ENCODE assay signal across 9 cellular contexts in the genomic region with DNA sequence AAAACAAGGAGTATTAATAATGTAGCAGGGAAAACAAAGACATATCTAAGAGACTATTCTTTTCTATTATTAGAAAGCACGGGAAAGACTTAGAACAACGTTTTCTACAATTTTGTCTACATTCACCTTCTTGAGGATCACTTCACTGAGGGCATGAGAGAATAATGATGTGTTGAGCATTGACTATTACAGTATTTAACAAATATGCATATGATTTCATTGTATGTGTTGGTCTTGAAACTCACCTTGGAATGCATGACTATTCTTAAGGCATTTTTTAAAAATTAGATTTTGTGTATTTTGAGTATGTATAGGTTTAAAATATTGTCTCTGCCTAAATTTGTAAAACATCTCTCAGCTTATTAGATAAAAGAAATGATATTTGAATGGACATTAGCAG. TPM values are rescaled to one million over a fixed set of nuclear protein-coding genes. Genes with fewer than 3 reads are reported as not detected.
DNase-seq lines count a peak whose midpoint lies in the region; ATAC-seq and TF ChIP-seq lines count a peak whose summit lies in the region.
"Had no signal": no experiment of that assay in that cellular context is flagged by ENCODE, and none has a peak within 500 bp of the region (broad histone marks: within the 10 kb centered on the region; RNA-seq: fewer than 3 reads in every experiment).

No MANE protein-coding gene starts in this region.

- H3K9me3 ChIP-seq in right cardiac atrium (ENCODE audit: control insufficient read depth, low read length) (no peaks in the 10 kb centered on the region), right atrium auricular region (no peaks in the 10 kb centered on the region), vagina (no peaks in the 10 kb centered on the region)
- H3K9me3 ChIP-seq: thyroid gland had no signal

- H3K9me3 Mint-ChIP-seq in activated naive CD8-positive, alpha-beta T cell treated with anti-CD3 and anti-CD28 coated beads, Interleukin-2, amount 10 ng/mL, durations not matched to agents 7 days and 5 days = no peaks in the 10 kb centered on the region

- peak overlapping the region; percentile 89 for H3K4me3 ChIP-seq in right cardiac atrium (ENCODE audit: low read length)
- H3K4me3 ChIP-seq in right atrium auricular region = peak overlapping the region in 1 of 2 donors; percentile 89
- peak overlapping the region; percentile 84 to 88 for H3K4me3 ChIP-seq in vagina

- TF ChIP-seq CTCF in right atrium auricular region (IDR thresholded peaks at IDR 0.05) (no peak), vagina (IDR thresholded peaks at IDR 0.05) (no peak)

- intact Hi-C loops in right cardiac atrium (cut with DNase I) (no loop called here), vagina (cut with DNase I) (no loop called here)

- H3K36me3 ChIP-seq in right atrium auricular region = no peaks in the 10 kb centered on the region
- no peaks in the 10 kb centered on the region for H3K36me3 ChIP-seq in vagina
- H3K36me3 ChIP-seq: thyroid gland had no signal

- H3K27ac Mint-ChIP-seq in activated naive CD8-positive, alpha-beta T cell treated with anti-CD3 and anti-CD28 coated beads, Interleukin-2, amount 10 ng/mL, durations not matched to agents 7 days and 5 days = no peak overlapping the region

- H3K4me1 ChIP-seq in right cardiac atrium (ENCODE audit: control insufficient read depth, insufficient read depth, low read length) = no peaks in the 10 kb centered on the region
- peaks cover 0 to 5% of the 10 kb centered on the region in 2 donors for H3K4me1 ChIP-seq in right atrium auricular region
- peaks cover 15% of the 10 kb centered on the region for H3K4me1 ChIP-seq in vagina

- 26% methylated on average over 2 of the region's 2 CpGs for WGBS in right cardiac atrium

- ATAC-seq in right cardiac atrium (no peak), GM18870 (IDR thresholded peaks at IDR 0.05; ENCODE audit: unreplicated experiment) (no peak), HG03025 (IDR thresholded peaks at IDR 0.05; ENCODE audit: low FRiP score, unreplicated experiment) (no peak)
- no peak for ATAC-seq in activated naive CD8-positive, alpha-beta T cell treated with anti-CD3 and anti-CD28 coated beads, Interleukin-2, amount 10 ng/mL, durations not matched to agents 7 days and 5 days (ENCODE audit: low read depth)

- POLR2A ChIA-PET in activated naive CD8-positive, alpha-beta T cell treated with anti-CD3 and anti-CD28 coated beads, Interleukin-2, amount 10 ng/mL, durations not matched to agents 7 days and 5 days (lab: Charles Lee) = no interaction called here

- H3K36me3 Mint-ChIP-seq in activated naive CD8-positive, alpha-beta T cell treated with anti-CD3 and anti-CD28 coated beads, Interleukin-2, amount 10 ng/mL, durations not matched to agents 7 days and 5 days = no peaks in the 10 kb centered on the region

- H3K27ac ChIP-seq in right cardiac atrium (ENCODE audit: low read length) (no peak overlapping the region), right atrium auricular region (no peak overlapping the region), vagina (no peak overlapping the region)

- H3K27me3 ChIP-seq in right cardiac atrium (ENCODE audit: control insufficient read depth, insufficient read depth) (no peaks in the 10 kb centered on the region), right atrium auricular region (no peaks in the 10 kb centered on the region), vagina (no peaks in the 10 kb centered on the region)
- H3K27me3 ChIP-seq: thyroid gland had no signal

- peaks cover 17% of the 10 kb centered on the region for H3K4me1 Mint-ChIP-seq in activated naive CD8-positive, alpha-beta T cell treated with anti-CD3 and anti-CD28 coated beads, Interleukin-2, amount 10 ng/mL, durations not matched to agents 7 days and 5 days

- DNase-seq in right cardiac atrium (no peak), right atrium auricular region (ENCODE audit: low spot score) (no peak), iris pigment epithelial cell (ENCODE audit: low read depth) (peak; percentile 46), vagina (ENCODE audit: extremely low spot score in 2 of 2) (no peak), NCI-H2029 treated with DMSO at 0.1 percent for 48 hours (lab: John Stamatoyannopoulos, UW) (no peak)
- no peak for DNase-seq in activated naive CD8-positive, alpha-beta T cell treated with anti-CD3 and anti-CD28 coated beads, Interleukin-2, amount 10 ng/mL, durations not matched to agents 7 days and 5 days
- DNase-seq: thyroid gland had no signal

- H3K4me3 Mint-ChIP-seq in activated naive CD8-positive, alpha-beta T cell treated with anti-CD3 and anti-CD28 coated beads, Interleukin-2, amount 10 ng/mL, durations not matched to agents 7 days and 5 days = peak overlapping the region; percentile 86

- no peak for TF ChIP-seq POLR2A in vagina (IDR thresholded peaks at IDR 0.05)

- peaks cover 5% of the 10 kb centered on the region for H3K27me3 Mint-ChIP-seq in activated naive CD8-positive, alpha-beta T cell treated with anti-CD3 and anti-CD28 coated beads, Interleukin-2, amount 10 ng/mL, durations not matched to agents 7 days and 5 days

RNA-seq across cellular contexts. Expression of a gene that starts 1.2 kb away (rescaled TPM):
- total RNA-seq in right cardiac atrium = 1 to 10 TPM; 2.9 to 5.3 (median 3.8) TPM
- polyA plus RNA-seq in right cardiac atrium = 1.0 TPM
- 1 to 10 TPM; 1.6 to 1.7 TPM for total RNA-seq in right atrium auricular region
- total RNA-seq in activated naive CD8-positive, alpha-beta T cell treated with anti-CD3 and anti-CD28 coated beads, Interleukin-2, amount 10 ng/mL, durations not matched to agents 7 days and 5 days = 1 to 10 TPM; 4.8 to 4.9 TPM
- 4.2 TPM for total RNA-seq in vagina
